In genomic region chr13:110305001-110305400, GRCh38 we compare ENCODE assay signal across 12 cellular contexts. TPM values are rescaled to one million over a fixed set of nuclear protein-coding genes. Genes with fewer than 3 reads are reported as not detected.
DNase-seq lines count a peak whose midpoint lies in the region; ATAC-seq and TF ChIP-seq lines count a peak whose summit lies in the region.
"Had no signal": no experiment of that assay in that cellular context is flagged by ENCODE, and none has a peak within 500 bp of the region (broad histone marks: within the 10 kb centered on the region; RNA-seq: fewer than 3 reads in every experiment).

No MANE protein-coding gene starts in this region.

- H3K4me3 Mint-ChIP-seq in nephron progenitor cell = peak overlapping the region; percentile 84
- H3K4me3 Mint-ChIP-seq in effector memory CD8-positive, alpha-beta T cell = no peak overlapping the region
- H3K4me3 Mint-ChIP-seq: activated CD4-positive, alpha-beta T cell treated with anti-CD3 and anti-CD28 coated beads for 36 hours had no signal

- WGBS in esophagus muscularis mucosa = 26% methylated on average over 4 of the region's 4 CpGs
- WGBS in transverse colon (ENCODE audit: low coverage in 1 of 2), 2 donors = 25 to 48% methylated on average over 1 to 4 of the region's 4 CpGs

- no peak for TF ChIP-seq POLR2A in esophagus muscularis mucosa (IDR thresholded peaks at IDR 0.05; ENCODE audit: low read depth)
- TF ChIP-seq POLR2A in transverse colon (IDR thresholded peaks at IDR 0.05) = no peak

- H3K4me1 ChIP-seq in esophagus muscularis mucosa = peaks cover 50 to 68% (median 63%) of the 10 kb centered on the region in 4 donors
- H3K4me1 ChIP-seq in transverse colon = peaks cover 0 to 41% (median 21%) of the 10 kb centered on the region in 4 donors

- intact Hi-C loops in esophagus muscularis mucosa (cut with DNase I) = loop anchor here (5.0 kb wide), 2 partner anchors 37 to 112 kb away; no protein-coding TSS in a partner anchor
- intact Hi-C loops in transverse colon (cut with DNase I; ENCODE audit: low total_unique reads) = loop anchor here (5.0 to 10.0 kb wide), 3 partner anchors 37 to 110 kb away; no protein-coding TSS in a partner anchor

- H3K27me3 Mint-ChIP-seq in nephron progenitor cell (ENCODE audit: low read depth, poor library complexity) = peaks cover 13% of the 10 kb centered on the region
- peaks cover 51 to 82% of the 10 kb centered on the region in 2 donors for H3K27me3 Mint-ChIP-seq in effector memory CD8-positive, alpha-beta T cell

- no peak for DNase-seq in SK-N-MC (ENCODE audit: low read depth, low spot score)
- DNase-seq in esophagus muscularis mucosa (ENCODE audit: extremely low spot score) = no peak
- DNase-seq in nephron progenitor cell = no peak
- no peak for DNase-seq in transverse colon
- no peak for DNase-seq in GM20000 (ENCODE audit: low spot score)
- no peak for DNase-seq in ecto neural progenitor cell (ENCODE audit: low spot score)
- no peak for DNase-seq in effector memory CD8-positive, alpha-beta T cell
- DNase-seq: activated CD4-positive, alpha-beta T cell treated with anti-CD3 and anti-CD28 coated beads for 36 hours; activated naive CD4-positive, alpha-beta T cell; NCI-H1048; NCI-H526 treated with DMSO at 0.1 percent for 48 hours; nucleus accumbens had no signal

- H3K27me3 ChIP-seq in esophagus muscularis mucosa (peaks cover 0 to 5% (median 2%) of the 10 kb centered on the region in 4 donors), transverse colon (peaks cover 37% of the 10 kb centered on the region)

- no peak overlapping the region for H3K27ac Mint-ChIP-seq in nephron progenitor cell
- no peak overlapping the region for H3K27ac Mint-ChIP-seq in effector memory CD8-positive, alpha-beta T cell
- H3K27ac Mint-ChIP-seq: activated CD4-positive, alpha-beta T cell treated with anti-CD3 and anti-CD28 coated beads for 36 hours had no signal

- H3K9me3 ChIP-seq in SK-N-MC (ENCODE audit: low read depth, low read length) (no peaks in the 10 kb centered on the region), esophagus muscularis mucosa (no peaks in the 10 kb centered on the region), transverse colon (no peaks in the 10 kb centered on the region)

- H3K36me3 Mint-ChIP-seq in nephron progenitor cell (ENCODE audit: low read depth) = peaks cover 14% of the 10 kb centered on the region
- no peaks in the 10 kb centered on the region for H3K36me3 Mint-ChIP-seq in effector memory CD8-positive, alpha-beta T cell (ENCODE audit: insufficient read depth)

- in situ Hi-C loops in transverse colon (cut with MboI; ENCODE audit: low pct_ligation_motif_present in 1 of 4, low pct_unique_long_range_greater_than_20kb in 1 of 4, low sequenced_read_pairs in 3 of 4) = no loop called here

- TF ChIP-seq EP300 in esophagus muscularis mucosa (IDR thresholded peaks at IDR 0.05) = no peak
- no peak for TF ChIP-seq EP300 in transverse colon (IDR thresholded peaks at IDR 0.05; ENCODE audit: low read depth)

- H3K36me3 ChIP-seq in SK-N-MC (ENCODE audit: insufficient read depth, low read length) (peaks cover 10% of the 10 kb centered on the region), esophagus muscularis mucosa (no peaks in the 10 kb centered on the region), transverse colon (no peaks in the 10 kb centered on the region)

- H3K27ac ChIP-seq in SK-N-MC (no peak overlapping the region), esophagus muscularis mucosa (replicated peaks in 1 of 4) (peak overlapping the region; percentile 99), transverse colon (peak overlapping the region; percentile 88 to 98 (median 94))

- no peak for ATAC-seq in effector memory CD8-positive, alpha-beta T cell (replicated peaks)
- ATAC-seq: activated CD4-positive, alpha-beta T cell treated with anti-CD3 and anti-CD28 coated beads for 36 hours had no signal

- no peak overlapping the region for H3K9ac ChIP-seq in SK-N-MC (ENCODE audit: insufficient read length)

- H3K4me3 ChIP-seq in SK-N-MC = peak overlapping the region; percentile 99
- peak overlapping the region; percentile 93 to 97 (median 94) for H3K4me3 ChIP-seq in esophagus muscularis mucosa
- H3K4me3 ChIP-seq in transverse colon = peak overlapping the region in 3 of 4 donors; percentile 58 to 79 (median 69)

- TF ChIP-seq CTCF in esophagus muscularis mucosa (IDR thresholded peaks at IDR 0.05) (no peak), nephron progenitor cell (IDR thresholded peaks at IDR 0.05) (no peak), transverse colon (IDR thresholded peaks at IDR 0.05) (no peak), GM20000 (IDR thresholded peaks at IDR 0.05; ENCODE audit: extremely low read depth, missing control alignments) (no peak)

- no peaks in the 10 kb centered on the region for H3K9me3 Mint-ChIP-seq in nephron progenitor cell
- H3K9me3 Mint-ChIP-seq in effector memory CD8-positive, alpha-beta T cell = peaks cover 0 to 3% of the 10 kb centered on the region in 2 donors

- H3K4me1 Mint-ChIP-seq in nephron progenitor cell = peaks cover 65% of the 10 kb centered on the region
- peaks cover 0 to 2% of the 10 kb centered on the region in 2 donors for H3K4me1 Mint-ChIP-seq in effector memory CD8-positive, alpha-beta T cell (ENCODE audit: low read depth in 2 of 2)

RNA-seq across cellular contexts. Expression of gene COL4A1, which starts 2.0 kb away (rescaled TPM):
- total RNA-seq in esophagus muscularis mucosa (100 to 1,000 TPM; 328 to 578 (median 405) TPM), transverse colon (100 to 1,000 TPM in 2 of 4 donors, 10 to 100 TPM in 2; 46.4 to 180 (median 99.2) TPM)

RNA-seq across cellular contexts. Expression of gene COL4A2, which starts 2.1 kb away (rescaled TPM):
- total RNA-seq in esophagus muscularis mucosa (100 to 1,000 TPM; 419 to 931 (median 555) TPM), transverse colon (100 to 1,000 TPM in 2 of 4 donors, 10 to 100 TPM in 2; 75.1 to 322 (median 115) TPM)
- total RNA-seq: activated CD4-positive, alpha-beta T cell treated with anti-CD3 and anti-CD28 coated beads for 36 hours had no signal
